In genomic region chr22:19918332-19919106, GRCh38 we compare ENCODE assay signal across 17 cellular contexts. TPM values are rescaled to one million over a fixed set of nuclear protein-coding genes. Genes with fewer than 3 reads are reported as not detected.
DNase-seq lines count a peak whose midpoint lies in the region; ATAC-seq, FAIRE-seq and TF ChIP-seq lines count a peak whose summit lies in the region.
"Had no signal": no experiment of that assay in that cellular context is flagged by ENCODE, and none has a peak within 500 bp of the region (broad histone marks: within the 10 kb centered on the region; RNA-seq: fewer than 3 reads in every experiment).

No MANE protein-coding gene starts in this region.

- H2BK20ac ChIP-seq in H1 (ENCODE audit: low read length): no peak overlapping the region

- H3K4me2 ChIP-seq in H1 (ENCODE audit: insufficient read depth in 1 of 2, low read depth in 2 of 2, low read length in 2 of 2) (no peak overlapping the region), osteoblast (ENCODE audit: insufficient read depth, low read length) (no peak overlapping the region), Karpas-422 (ENCODE audit: low read depth, low read length, poor library complexity, severe bottlenecking) (no peak overlapping the region)

- no peaks in the 10 kb centered on the region; the same call in 1 of the 2 replicates for H3K79me1 ChIP-seq in H1 (ENCODE audit: low read depth, low read length)

- no peak for TF ChIP-seq RAD21 in H1 (IDR thresholded peaks at IDR 0.05 in 1 of 2, conservative IDR thresholded peaks at IDR 0.05 in 1 of 2; ENCODE audit: low read depth in 2 of 2, low read length in 2 of 2)

- TF ChIP-seq POLR2A in H1 (IDR thresholded peaks at IDR 0.05; ENCODE audit: control extremely low read depth in 1 of 2, low read depth in 2 of 2, low read length in 2 of 2): no peak

- no peaks in the 10 kb centered on the region for H3K23me2 ChIP-seq in H1 (ENCODE audit: low read depth, low read length)

- H3K27ac ChIP-seq in HEK293 (ENCODE audit: extremely low read depth, low read depth, low read length) (no peak overlapping the region), H1 (ENCODE audit: low read depth, low read length) (no peak overlapping the region), osteoblast (ENCODE audit: low read depth, low read length) (no peak overlapping the region), Karpas-422 (ENCODE audit: low read length) (no peak overlapping the region)
- H3K27ac ChIP-seq: C4-2B had no signal

- H2BK12ac ChIP-seq in H1 (ENCODE audit: low read depth, low read length): no peak overlapping the region

- no peak overlapping the region for H2AFZ ChIP-seq in H1 (ENCODE audit: low read length)
- H2AFZ ChIP-seq in osteoblast (ENCODE audit: low read length): no peak overlapping the region
- no peak overlapping the region for H2AFZ ChIP-seq in Karpas-422 (ENCODE audit: low read length)

- TF ChIP-seq CTCF in HEK293 (tag by site-specific recombination; IDR thresholded peaks at IDR 0.05) (no peak), H1 (IDR thresholded peaks at IDR 0.05; ENCODE audit: control extremely low read depth in 1 of 3, insufficient read depth in 1 of 3, low read depth in 1 of 3, low read length in 3 of 3) (no peak), osteoblast (IDR thresholded peaks at IDR 0.05; ENCODE audit: extremely low read depth, low read depth, low read length) (no peak), GM20000 (IDR thresholded peaks at IDR 0.05; ENCODE audit: extremely low read depth, missing control alignments) (no peak)

- no peaks in the 10 kb centered on the region; a peak in 1 of 7 replicates for H3K27me3 ChIP-seq in H1 (replicated peaks in 1 of 4; ENCODE audit: control insufficient read depth in 3 of 4, extremely low read depth in 1 of 4, insufficient read depth in 3 of 4, low read length in 3 of 4)
- H3K27me3 ChIP-seq in osteoblast (ENCODE audit: insufficient read depth, low read length): no peaks in the 10 kb centered on the region
- no peaks in the 10 kb centered on the region for H3K27me3 ChIP-seq in Karpas-422 (ENCODE audit: low read length)

- no peak overlapping the region for H2BK120ac ChIP-seq in H1 (replicated peaks; ENCODE audit: low read depth, low read length)

- no peak for FAIRE-seq in H1 (lab: Jason Lieb, UNC)
- FAIRE-seq: A204.1, D721Med, G401.6, GM12891 had no signal

- no peak overlapping the region for H3K18ac ChIP-seq in H1 (ENCODE audit: extremely low read depth, low read length)

- no peak overlapping the region for H4K5ac ChIP-seq in H1 (ENCODE audit: insufficient read length, low read depth, low read length)

- no peak for ATAC-seq in GM18498 (IDR thresholded peaks at IDR 0.05; ENCODE audit: unreplicated experiment)

- H3K9me3 ChIP-seq in HEK293 (ENCODE audit: control insufficient read depth, insufficient read depth, low read depth, low read length) (no peaks in the 10 kb centered on the region), H1 (ENCODE audit: insufficient read depth in 2 of 2, low read depth in 1 of 2, low read length in 1 of 2) (no peaks in the 10 kb centered on the region), osteoblast (ENCODE audit: low read depth, low read length) (no peaks in the 10 kb centered on the region), Karpas-422 (ENCODE audit: low read length) (no peaks in the 10 kb centered on the region)
- H3K9me3 ChIP-seq: Caco-2 had no signal

- H3K79me2 ChIP-seq in H1 (ENCODE audit: control insufficient read depth in 1 of 2, insufficient read depth in 2 of 2, low read length in 2 of 2) (no peaks in the 10 kb centered on the region), osteoblast (ENCODE audit: insufficient read depth, low read length) (no peaks in the 10 kb centered on the region), Karpas-422 (ENCODE audit: low read length) (no peaks in the 10 kb centered on the region)

- H4K20me1 ChIP-seq in H1 (replicated peaks in 1 of 2; ENCODE audit: control insufficient read depth in 1 of 2, insufficient read depth in 2 of 2, low read length in 2 of 2) (no peaks in the 10 kb centered on the region), osteoblast (ENCODE audit: insufficient read depth, low read length) (no peaks in the 10 kb centered on the region), Karpas-422 (ENCODE audit: insufficient read depth, low read depth, low read length) (no peaks in the 10 kb centered on the region)

- H3K14ac ChIP-seq in H1 (ENCODE audit: insufficient read length): no peak overlapping the region

- H3K4me1 ChIP-seq in HEK293 (ENCODE audit: control insufficient read depth, insufficient read depth, low read length) (no peaks in the 10 kb centered on the region), H1 (replicated peaks in 1 of 4; ENCODE audit: control insufficient read depth in 3 of 4, insufficient read depth in 4 of 4, low read length in 3 of 4) (no peaks in the 10 kb centered on the region), osteoblast (ENCODE audit: insufficient read depth, low read length) (no peaks in the 10 kb centered on the region), Karpas-422 (ENCODE audit: low read length) (no peaks in the 10 kb centered on the region)
- H3K4me1 ChIP-seq: Caco-2 had no signal

- no peak for DNase-seq in H1 (ENCODE audit: low read depth in 1 of 2, low spot score in 2 of 2)
- peak; percentile 82 for DNase-seq in osteoblast (ENCODE audit: insufficient read length, low spot score, missing footprints)
- no peak for DNase-seq in OCI-M2 (lab: John Stamatoyannopoulos, UW; ENCODE audit: unreplicated experiment)
- no peak for DNase-seq in GM20000 (ENCODE audit: low spot score)
- no peak for DNase-seq in Karpas-422
- DNase-seq: ACHN; Caco-2; CD4-positive, alpha-beta T cell; HCEC 1CT; HFFc6 had no signal

- no peak overlapping the region for H3K56ac ChIP-seq in H1 (replicated peaks; ENCODE audit: insufficient read length, low read depth, low read length)

- no peak overlapping the region for H2BK5ac ChIP-seq in H1 (ENCODE audit: low read depth, low read length)

- no peak for TF ChIP-seq EP300 in H1 (IDR thresholded peaks at IDR 0.05; ENCODE audit: borderline replicate concordance in 1 of 2, low read depth in 2 of 2, low read length in 2 of 2)

- no peak overlapping the region for H3K9ac ChIP-seq in H1 (replicated peaks in 1 of 4; ENCODE audit: extremely low read depth in 1 of 4, low read depth in 3 of 4, low read length in 3 of 4)
- no peak overlapping the region for H3K9ac ChIP-seq in Karpas-422 (ENCODE audit: low read length)

- no peaks in the 10 kb centered on the region for H3K9me2 ChIP-seq in Karpas-422 (replicated peaks; ENCODE audit: insufficient read depth, low read length)

- no peak overlapping the region for H4K91ac ChIP-seq in H1 (replicated peaks; ENCODE audit: insufficient read length, low read length)

- CTCF ChIA-PET in HEK293 (lab: Yijun Ruan, JAX) (interaction anchor here (0.5 to 1.1 kb wide), 5 partner anchors 8 to 774 kb away, joined by 3 to 5 read pairs (median 3); partner anchors contain the start of genes ESS2 and GP1BB), H1 (lab: Charles Lee; ENCODE audit: partially characterized antibody) (interaction anchor here (0.6 to 10.9 kb wide), 10 partner anchors 8 to 187 kb away, joined by 3 to 145 read pairs (median 5); no protein-coding TSS in a partner anchor)

- no peak overlapping the region for H2AK5ac ChIP-seq in H1 (ENCODE audit: low read depth, low read length)

- no peak overlapping the region for H3K4ac ChIP-seq in H1 (replicated peaks; ENCODE audit: insufficient read length, low read depth, low read length)

- H4K8ac ChIP-seq in H1 (ENCODE audit: extremely low read depth, insufficient read depth, low read length): peak overlapping the region; percentile 71; the same call in 1 of the 2 replicates

- POLR2A ChIA-PET in HEK293 (lab: Yijun Ruan, JAX): no interaction called here
- POLR2A ChIA-PET in H1 (lab: Charles Lee; ENCODE audit: partially characterized antibody): no interaction called here

- H3K36me3 ChIP-seq in HEK293 (ENCODE audit: control insufficient read depth in 2 of 2, insufficient read depth in 1 of 2, low read length in 2 of 2) (peaks cover 8 to 50% of the 10 kb centered on the region in 2 experiments; a peak in 2 of 3 replicates), H1 (ENCODE audit: control insufficient read depth in 2 of 4, insufficient read depth in 4 of 4, low read length in 3 of 4) (no peaks in the 10 kb centered on the region), osteoblast (ENCODE audit: insufficient read depth, low read length) (peaks cover 31% of the 10 kb centered on the region), Karpas-422 (ENCODE audit: insufficient read depth, low read length) (peaks cover 11% of the 10 kb centered on the region; the same call in 1 of the 2 replicates)

- H2BK15ac ChIP-seq in H1 (ENCODE audit: low read length): no peak overlapping the region

- 82% methylated on average over 23 of the region's 23 CpGs; no CpG with 5 or more reads in 1 of the 2 experiments for WGBS in H1 (ENCODE audit: extremely low coverage in 1 of 2, insufficient coverage in 1 of 2, insufficient read length in 1 of 2, insufficient replicate concordance in 2 of 2, low coverage in 1 of 2, low lambda C conversion rate in 2 of 2, missing lambda C conversion rate in 1 of 2), 2 experiments

- H3K23ac ChIP-seq in H1 (ENCODE audit: insufficient read length): no peak overlapping the region

- no peak overlapping the region for H3K4me3 ChIP-seq in HEK293 (ENCODE audit: low read depth, low read length)
- H3K4me3 ChIP-seq in H1 (ENCODE audit: extremely low read depth in 1 of 4, insufficient read depth in 2 of 4, low read depth in 3 of 4, low read length in 4 of 4): no peak overlapping the region
- H3K4me3 ChIP-seq in osteoblast (ENCODE audit: insufficient read depth, low read length): no peak overlapping the region
- H3K4me3 ChIP-seq in Karpas-422 (ENCODE audit: low read length): no peak overlapping the region

RNA-seq across cellular contexts. Expression of gene COMT, which starts 23.1 kb away (rescaled TPM):
- total RNA-seq in H1 (2021; fragmentation: NEBNext Ultra II Directional; extraction: Animal tissue kit (Norgen Biotek cat#: 25700)): 15.2 and 16.6 TPM in 2 replicates
- polyA plus RNA-seq in H1 (2011; rRNA removed): 33.7 and 45.0 TPM in 2 replicates
- 30.8 TPM for polyA plus RNA-seq in H1 (2011; cell fraction: cytosol; rRNA removed)
- polyA plus RNA-seq in H1 (2011; cell fraction: nucleus; rRNA removed): 39.7 TPM
- 21.8 to 30.3 TPM (median 29.0 TPM) in 4 replicates for polyA plus RNA-seq in H1 (2012, experiment 1 of 2)
- 26.2 TPM for polyA plus RNA-seq in H1 (2012, experiment 2 of 2)
- 12.0 TPM for polyA plus RNA-seq in H1 (2013, experiment 1 of 2)
- 10.6 TPM for polyA plus RNA-seq in H1 (2013, experiment 2 of 2)
- 9.1 and 11.6 TPM in 2 replicates for polyA minus RNA-seq in H1 (2011; rRNA and poly(A)+ RNA removed)
- 25.5 TPM for polyA minus RNA-seq in H1 (2011; cell fraction: cytosol; rRNA and poly(A)+ RNA removed)
- 7.3 TPM for polyA minus RNA-seq in H1 (2011; cell fraction: nucleus; rRNA and poly(A)+ RNA removed)
- 220 and 288 TPM in 2 replicates for total RNA-seq in osteoblast
- total RNA-seq in Karpas-422 (2014; rRNA removed; shearing (Covaris generic); ENCODE audit: low replicate concordance): 72.0 and 181 TPM in 2 replicates

RNA-seq across cellular contexts. Expression of gene TXNRD2, which starts 23.1 kb away (rescaled TPM):
- total RNA-seq in H1 (2021; fragmentation: NEBNext Ultra II Directional; extraction: Animal tissue kit (Norgen Biotek cat#: 25700)): 14.2 and 14.8 TPM in 2 replicates
- polyA plus RNA-seq in H1 (2011; rRNA removed): 21.9 and 25.0 TPM in 2 replicates
- 20.2 TPM for polyA plus RNA-seq in H1 (2011; cell fraction: cytosol; rRNA removed)
- 38.2 TPM for polyA plus RNA-seq in H1 (2011; cell fraction: nucleus; rRNA removed)
- 11.3 to 14.7 TPM (median 13.7 TPM) in 4 replicates for polyA plus RNA-seq in H1 (2012, experiment 1 of 2)
- polyA plus RNA-seq in H1 (2012, experiment 2 of 2): 16.5 TPM
- 8.1 TPM for polyA plus RNA-seq in H1 (2013, experiment 1 of 2)
- polyA plus RNA-seq in H1 (2013, experiment 2 of 2): 9.0 TPM
- 6.3 and 8.1 TPM in 2 replicates for polyA minus RNA-seq in H1 (2011; rRNA and poly(A)+ RNA removed)
- polyA minus RNA-seq in H1 (2011; cell fraction: cytosol; rRNA and poly(A)+ RNA removed): 6.8 TPM
- 13.8 TPM for polyA minus RNA-seq in H1 (2011; cell fraction: nucleus; rRNA and poly(A)+ RNA removed)
- total RNA-seq in osteoblast: 19.5 and 21.5 TPM in 2 replicates
- total RNA-seq in Karpas-422 (2014; rRNA removed; shearing (Covaris generic); ENCODE audit: low replicate concordance): 7.0 and 20.7 TPM in 2 replicates
